1 cellular context compared by ENCODE assay signal in genomic region chr1:36321119-36321951, GRCh38.
TF ChIP-seq lines count a peak whose summit lies in the region.

No MANE protein-coding gene starts in this region.

TF ChIP-seq in K562, 482 proteins besides CTCF, POLR2A, EP300 and RAD21 (continued from another document and continues in another):
- TF ChIP-seq CEBPZ (IDR thresholded peaks at IDR 0.05; ENCODE audit: borderline replicate concordance, low read depth, low read length), result no peak
- no peak for TF ChIP-seq SIN3B (IDR thresholded peaks at IDR 0.05; ENCODE audit: low read depth)
- no peak; the same call in 1 of the 2 replicates for TF ChIP-seq POLR2AphosphoS5 (IDR thresholded peaks at IDR 0.05; ENCODE audit: control insufficient read depth, insufficient read depth, low read depth, low read length)
- TF ChIP-seq ZNF766 (CRISPR knock-in tag; conservative IDR thresholded peaks at IDR 0.05), result peak; percentile 59; the same call in 1 of the 2 replicates
- TF ChIP-seq STAT5B (CRISPR knock-in tag; IDR thresholded peaks at IDR 0.05), result no peak
- TF ChIP-seq STAG1 (CRISPR knock-in tag; IDR thresholded peaks at IDR 0.05; ENCODE audit: borderline replicate concordance), result no peak
- TF ChIP-seq ZEB2 (IDR thresholded peaks at IDR 0.05), result peak; percentile 79
- TF ChIP-seq, protein P1, sequence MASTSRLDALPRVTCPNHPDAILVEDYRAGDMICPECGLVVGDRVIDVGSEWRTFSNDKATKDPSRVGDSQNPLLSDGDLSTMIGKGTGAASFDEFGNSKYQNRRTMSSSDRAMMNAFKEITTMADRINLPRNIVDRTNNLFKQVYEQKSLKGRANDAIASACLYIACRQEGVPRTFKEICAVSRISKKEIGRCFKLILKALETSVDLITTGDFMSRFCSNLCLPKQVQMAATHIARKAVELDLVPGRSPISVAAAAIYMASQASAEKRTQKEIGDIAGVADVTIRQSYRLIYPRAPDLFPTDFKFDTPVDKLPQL (IDR thresholded peaks at IDR 0.05; ENCODE audit: extremely low read depth, insufficient read length), result no peak
- no peak for TF ChIP-seq ZNF696 (CRISPR knock-in tag; conservative IDR thresholded peaks at IDR 0.05)
- TF ChIP-seq SMAD1 (IDR thresholded peaks at IDR 0.05; ENCODE audit: low read depth, low read length, partially characterized antibody), result no peak
- peak; percentile 58 for TF ChIP-seq TBP (optimal IDR thresholded peaks at IDR 0.05; ENCODE audit: low read depth, low read length)
- TF ChIP-seq NFXL1 (CRISPR knock-in tag; IDR thresholded peaks at IDR 0.05), result no peak
- no peak; the same call in 1 of the 2 replicates for TF ChIP-seq ZFP1 (CRISPR knock-in tag; IDR thresholded peaks at IDR 0.05)
- peak in 1 of 2 experiments; percentile 89; a peak in 2 of 4 replicates for TF ChIP-seq RCOR1 (IDR thresholded peaks at IDR 0.05; ENCODE audit: borderline replicate concordance in 1 of 2, low read depth in 2 of 2, low read length in 2 of 2)
- 0 out of 2 replicates have a peak, but pooled peaks have one; percentile 36 for TF ChIP-seq PHTF2 (CRISPR knock-in tag; IDR thresholded peaks at IDR 0.05)
- no peak for TF ChIP-seq KLF6 (CRISPR knock-in tag; IDR thresholded peaks at IDR 0.05; ENCODE audit: borderline replicate concordance)
- TF ChIP-seq TGIF2 (CRISPR knock-in tag; IDR thresholded peaks at IDR 0.05), result peak; percentile 53; the same call in 1 of the 2 replicates
- no peak for TF ChIP-seq RBM34 (IDR thresholded peaks at IDR 0.05; ENCODE audit: borderline replicate concordance, insufficient read depth, low read length)
- TF ChIP-seq, protein P2, sequence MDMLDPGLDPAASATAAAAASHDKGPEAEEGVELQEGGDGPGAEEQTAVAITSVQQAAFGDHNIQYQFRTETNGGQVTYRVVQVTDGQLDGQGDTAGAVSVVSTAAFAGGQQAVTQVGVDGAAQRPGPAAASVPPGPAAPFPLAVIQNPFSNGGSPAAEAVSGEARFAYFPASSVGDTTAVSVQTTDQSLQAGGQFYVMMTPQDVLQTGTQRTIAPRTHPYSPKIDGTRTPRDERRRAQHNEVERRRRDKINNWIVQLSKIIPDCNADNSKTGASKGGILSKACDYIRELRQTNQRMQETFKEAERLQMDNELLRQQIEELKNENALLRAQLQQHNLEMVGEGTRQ (CRISPR knock-in tag; IDR thresholded peaks at IDR 0.05), result no peak
- no peak for TF ChIP-seq NCOA2 (IDR thresholded peaks at IDR 0.05; ENCODE audit: partially characterized antibody in 2 of 2)
- TF ChIP-seq SAFB2 (IDR thresholded peaks at IDR 0.05; ENCODE audit: borderline replicate concordance, low read depth, low read length, severe bottlenecking), result no peak
- TF ChIP-seq USF1 (CRISPR knock-in tag; IDR thresholded peaks at IDR 0.05), result peak; percentile 50
- TF ChIP-seq ZNF212 (CRISPR knock-in tag; IDR thresholded peaks at IDR 0.05), result no peak
- TF ChIP-seq SNAPC5 (CRISPR knock-in tag; IDR thresholded peaks at IDR 0.05), result no peak
- TF ChIP-seq KLF16 (IDR thresholded peaks at IDR 0.05), result peak; percentile 86
- TF ChIP-seq THRB (CRISPR knock-in tag; conservative IDR thresholded peaks at IDR 0.05), result peak; percentile 33; the same call in 1 of the 2 replicates
- TF ChIP-seq HLTF (IDR thresholded peaks at IDR 0.05), result no peak; the same call in 1 of the 2 replicates
- peak; percentile 24 to 66; a peak in 3 of 4 replicates for TF ChIP-seq TRIM24 (IDR thresholded peaks at IDR 0.05)
- TF ChIP-seq SMAD4 (CRISPR knock-in tag; conservative IDR thresholded peaks at IDR 0.05), result peak; percentile 97
- TF ChIP-seq ZNF282 (CRISPR knock-in tag; IDR thresholded peaks at IDR 0.05), result peak; percentile 54; the same call in 1 of the 2 replicates
- TF ChIP-seq RNF2 (IDR thresholded peaks at IDR 0.05), result peak; percentile 92
- peak; percentile 96 for TF ChIP-seq MYC (IDR thresholded peaks at IDR 0.05; ENCODE audit: low read depth, low read length)
- TF ChIP-seq MYC (CRISPR knock-in tag; IDR thresholded peaks at IDR 0.05; ENCODE audit: borderline replicate concordance, low read depth), result 0 out of 2 replicates have a peak, but pooled peaks have one; percentile 27
- TF ChIP-seq ZNF445 (CRISPR knock-in tag; IDR thresholded peaks at IDR 0.05; ENCODE audit: low read depth), result no peak
- 0 out of 2 replicates have a peak, but pooled peaks have one; percentile 29 for TF ChIP-seq SMAD3 (CRISPR knock-in tag; conservative IDR thresholded peaks at IDR 0.05)
- TF ChIP-seq TEAD2 (tag; IDR thresholded peaks at IDR 0.05), result peak; percentile 64; the same call in 1 of the 2 replicates
- TF ChIP-seq EP400 (IDR thresholded peaks at IDR 0.05), result peak; percentile 91
- TF ChIP-seq, protein P3, sequence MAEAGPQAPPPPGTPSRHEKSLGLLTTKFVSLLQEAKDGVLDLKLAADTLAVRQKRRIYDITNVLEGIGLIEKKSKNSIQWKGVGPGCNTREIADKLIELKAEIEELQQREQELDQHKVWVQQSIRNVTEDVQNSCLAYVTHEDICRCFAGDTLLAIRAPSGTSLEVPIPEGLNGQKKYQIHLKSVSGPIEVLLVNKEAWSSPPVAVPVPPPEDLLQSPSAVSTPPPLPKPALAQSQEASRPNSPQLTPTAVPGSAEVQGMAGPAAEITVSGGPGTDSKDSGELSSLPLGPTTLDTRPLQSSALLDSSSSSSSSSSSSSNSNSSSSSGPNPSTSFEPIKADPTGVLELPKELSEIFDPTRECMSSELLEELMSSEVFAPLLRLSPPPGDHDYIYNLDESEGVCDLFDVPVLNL (CRISPR knock-in tag; IDR thresholded peaks at IDR 0.05; ENCODE audit: low read depth), result peak; percentile 87
- peak; percentile 10; the same call in 1 of the 2 replicates for TF ChIP-seq TAL1 (IDR thresholded peaks at IDR 0.05)
- TF ChIP-seq SP1 (CRISPR knock-in tag; IDR thresholded peaks at IDR 0.05), result peak; percentile 89
- TF ChIP-seq SMARCA4 (IDR thresholded peaks at IDR 0.05), result 0 out of 2 replicates have a peak, but pooled peaks have one; percentile 23
- TF ChIP-seq NUFIP1 (IDR thresholded peaks at IDR 0.05; ENCODE audit: partially characterized antibody), result peak; percentile 55
- no peak for TF ChIP-seq HNRNPUL1 (IDR thresholded peaks at IDR 0.05; ENCODE audit: low read length)
- no peak for TF ChIP-seq SNIP1 (IDR thresholded peaks at IDR 0.05; ENCODE audit: low read depth)
- no peak for TF ChIP-seq ZBTB12 (CRISPR knock-in tag; IDR thresholded peaks at IDR 0.05)
- no peak for TF ChIP-seq HEY1 (CRISPR knock-in tag; IDR thresholded peaks at IDR 0.05; ENCODE audit: borderline replicate concordance)
- TF ChIP-seq ZNF143 (CRISPR knock-in tag; IDR thresholded peaks at IDR 0.05), result peak; percentile 68
- TF ChIP-seq ZNF407 (IDR thresholded peaks at IDR 0.05; ENCODE audit: low read depth), result no peak
- TF ChIP-seq FOXK2 (conservative IDR thresholded peaks at IDR 0.05 in 1 of 2, IDR thresholded peaks at IDR 0.05 in 1 of 2; ENCODE audit: low read depth in 2 of 2), result peak; percentile 62 to 66; a peak in 3 of 4 replicates
